ENCODE assay signal across 2 cellular contexts in genomic region chr11:3657331-3657730, GRCh38.
A peak's percentile ranks its signal among the peaks of the same experiment; 100 is the strongest.
TF ChIP-seq lines count a peak whose summit lies in the region.

No MANE protein-coding gene starts in this region.

TF ChIP-seq in WTC11, 78 proteins besides CTCF, POLR2A, EP300 and RAD21:
- TF ChIP-seq ZNF121 (CRISPR knock-in tag; IDR thresholded peaks at IDR 0.05), result peak; percentile 73; the same call in 1 of the 2 replicates

TF ChIP-seq in HepG2, 621 proteins besides CTCF, POLR2A, EP300 and RAD21:
- TF ChIP-seq ZNF121 (CRISPR knock-in tag; IDR thresholded peaks at IDR 0.05), result peak; percentile 85
- peak; percentile 83 for TF ChIP-seq ZNF770 (CRISPR knock-in tag; IDR thresholded peaks at IDR 0.05)
